In the genomic region with DNA sequence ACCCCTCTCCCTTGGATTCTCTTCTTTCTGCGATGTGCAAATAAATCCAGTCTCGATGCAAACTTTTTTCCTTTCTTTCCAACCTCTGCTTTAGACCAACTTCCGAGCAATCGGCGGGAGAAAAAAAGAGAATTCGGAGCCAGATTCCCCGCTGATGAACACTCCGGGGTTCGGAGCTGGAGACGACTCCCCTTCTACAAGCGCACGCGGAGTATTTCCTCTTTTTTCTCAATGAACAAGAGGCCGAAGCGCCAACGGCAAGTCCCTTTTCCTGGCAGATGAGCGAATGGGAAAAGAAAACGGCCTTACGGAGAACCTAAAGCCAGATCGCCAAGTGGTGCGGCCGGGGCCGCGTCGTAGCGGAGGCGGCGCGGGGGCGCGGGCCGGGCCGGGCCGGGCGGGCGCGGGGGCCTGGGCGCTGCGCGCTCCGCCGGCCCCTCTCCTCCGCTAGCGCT, we compare ENCODE assay signal across 2 cellular contexts.
TF ChIP-seq lines count a peak whose summit lies in the region.

No MANE protein-coding gene starts in this region.

TF ChIP-seq in SK-N-SH, 30 proteins besides CTCF, POLR2A, EP300 and RAD21 (continued from another document):
- TF ChIP-seq TEAD4 (IDR thresholded peaks at IDR 0.05; ENCODE audit: borderline replicate concordance, insufficient read depth) (no peak), FOXM1 (IDR thresholded peaks at IDR 0.05; ENCODE audit: low read depth) (no peak), FOXJ3 (CRISPR knock-in tag; IDR thresholded peaks at IDR 0.05) (no peak), ELF1 (IDR thresholded peaks at IDR 0.05) (no peak), EZH2phosphoT487 (IDR thresholded peaks at IDR 0.05; ENCODE audit: borderline replicate concordance, low read depth) (no peak)
- TF ChIP-seq, protein P1, sequence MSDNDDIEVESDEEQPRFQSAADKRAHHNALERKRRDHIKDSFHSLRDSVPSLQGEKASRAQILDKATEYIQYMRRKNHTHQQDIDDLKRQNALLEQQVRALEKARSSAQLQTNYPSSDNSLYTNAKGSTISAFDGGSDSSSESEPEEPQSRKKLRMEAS (IDR thresholded peaks at IDR 0.05; ENCODE audit: low read depth) = no peak

TF ChIP-seq in SK-N-SH treated with all-trans-retinoic acid at 6 μM for 48 hours, 23 proteins besides CTCF, POLR2A, EP300 and RAD21:
- TF ChIP-seq, protein P2, sequence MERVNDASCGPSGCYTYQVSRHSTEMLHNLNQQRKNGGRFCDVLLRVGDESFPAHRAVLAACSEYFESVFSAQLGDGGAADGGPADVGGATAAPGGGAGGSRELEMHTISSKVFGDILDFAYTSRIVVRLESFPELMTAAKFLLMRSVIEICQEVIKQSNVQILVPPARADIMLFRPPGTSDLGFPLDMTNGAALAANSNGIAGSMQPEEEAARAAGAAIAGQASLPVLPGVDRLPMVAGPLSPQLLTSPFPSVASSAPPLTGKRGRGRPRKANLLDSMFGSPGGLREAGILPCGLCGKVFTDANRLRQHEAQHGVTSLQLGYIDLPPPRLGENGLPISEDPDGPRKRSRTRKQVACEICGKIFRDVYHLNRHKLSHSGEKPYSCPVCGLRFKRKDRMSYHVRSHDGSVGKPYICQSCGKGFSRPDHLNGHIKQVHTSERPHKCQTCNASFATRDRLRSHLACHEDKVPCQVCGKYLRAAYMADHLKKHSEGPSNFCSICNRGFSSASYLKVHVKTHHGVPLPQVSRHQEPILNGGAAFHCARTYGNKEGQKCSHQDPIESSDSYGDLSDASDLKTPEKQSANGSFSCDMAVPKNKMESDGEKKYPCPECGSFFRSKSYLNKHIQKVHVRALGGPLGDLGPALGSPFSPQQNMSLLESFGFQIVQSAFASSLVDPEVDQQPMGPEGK (CRISPR knock-in tag; IDR thresholded peaks at IDR 0.05; ENCODE audit: borderline replicate concordance) = no peak
- no peak for TF ChIP-seq ZNF70 (CRISPR knock-in tag; IDR thresholded peaks at IDR 0.05)
- no peak for TF ChIP-seq PPARA (CRISPR knock-in tag; IDR thresholded peaks at IDR 0.05; ENCODE audit: borderline replicate concordance)
- TF ChIP-seq BACH2 (CRISPR knock-in tag; IDR thresholded peaks at IDR 0.05; ENCODE audit: borderline replicate concordance) = no peak
- no peak for TF ChIP-seq ZFP3 (CRISPR knock-in tag; IDR thresholded peaks at IDR 0.05)
- TF ChIP-seq ZNF8 (CRISPR knock-in tag; IDR thresholded peaks at IDR 0.05) = no peak
- no peak for TF ChIP-seq ZFP30 (CRISPR knock-in tag; IDR thresholded peaks at IDR 0.05)
- no peak for TF ChIP-seq ZC3H10 (CRISPR knock-in tag; IDR thresholded peaks at IDR 0.05)
- TF ChIP-seq ESRRG (CRISPR knock-in tag; IDR thresholded peaks at IDR 0.05) = no peak
- TF ChIP-seq TOX (CRISPR knock-in tag; IDR thresholded peaks at IDR 0.05; ENCODE audit: borderline replicate concordance) = no peak
- TF ChIP-seq, protein P3, sequence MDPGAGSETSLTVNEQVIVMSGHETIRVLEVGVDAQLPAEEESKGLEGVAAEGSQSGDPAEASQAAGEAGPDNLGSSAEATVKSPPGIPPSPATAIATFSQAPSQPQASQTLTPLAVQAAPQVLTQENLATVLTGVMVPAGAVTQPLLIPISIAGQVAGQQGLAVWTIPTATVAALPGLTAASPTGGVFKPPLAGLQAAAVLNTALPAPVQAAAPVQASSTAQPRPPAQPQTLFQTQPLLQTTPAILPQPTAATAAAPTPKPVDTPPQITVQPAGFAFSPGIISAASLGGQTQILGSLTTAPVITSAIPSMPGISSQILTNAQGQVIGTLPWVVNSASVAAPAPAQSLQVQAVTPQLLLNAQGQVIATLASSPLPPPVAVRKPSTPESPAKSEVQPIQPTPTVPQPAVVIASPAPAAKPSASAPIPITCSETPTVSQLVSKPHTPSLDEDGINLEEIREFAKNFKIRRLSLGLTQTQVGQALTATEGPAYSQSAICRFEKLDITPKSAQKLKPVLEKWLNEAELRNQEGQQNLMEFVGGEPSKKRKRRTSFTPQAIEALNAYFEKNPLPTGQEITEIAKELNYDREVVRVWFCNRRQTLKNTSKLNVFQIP (CRISPR knock-in tag; IDR thresholded peaks at IDR 0.05; ENCODE audit: borderline replicate concordance, low read depth) = no peak
- no peak for TF ChIP-seq OSR1 (CRISPR knock-in tag; IDR thresholded peaks at IDR 0.05)
TF ChIP-seq in SK-N-SH treated with all-trans-retinoic acid at 6 μM for 48 hours: peak in this region for 0.
